ENCODE assay signal across 16 cellular contexts in genomic region chr11:98835336-98835735, GRCh38.
"Had no signal": no experiment of that assay in that cellular context is flagged by ENCODE, and none has a peak within 500 bp of the region (broad histone marks: within the 10 kb centered on the region; RNA-seq: fewer than 3 reads in every experiment).

No MANE protein-coding gene starts in this region.

- H3K27me3 ChIP-seq: gastrocnemius medialis, ovary, sigmoid colon, stomach, testis had no signal

- H3K9me3 ChIP-seq: gastrocnemius medialis, ovary, testis had no signal

- H3K27ac ChIP-seq: gastrocnemius medialis, ovary, sigmoid colon, stomach, testis had no signal

- H3K4me1 ChIP-seq: gastrocnemius medialis, sigmoid colon, stomach, testis had no signal

- H3K36me3 ChIP-seq: gastrocnemius medialis, ovary, sigmoid colon, stomach had no signal

- DNase-seq: activated CD4-positive, alpha-beta T cell treated with anti-CD3 and anti-CD28 coated beads, Interleukin-2, amount 50 U/mL, for 48 hours; activated naive CD4-positive, alpha-beta T cell treated with anti-CD3 and anti-CD28 coated beads for 36 hours; activated naive CD8-positive, alpha-beta T cell treated with anti-CD3 and anti-CD28 coated beads, Interleukin-2, amount 50 U/mL, for 24 hours; erythroblast; gastrocnemius medialis; left cardiac atrium; mammary epithelial cell; mucosa of descending colon; naive thymus-derived CD4-positive, alpha-beta T cell; ovary; sigmoid colon; stimulated activated CD4-positive, alpha-beta T cell treated with anti-CD3 and anti-CD28 coated beads, Interleukin-12 subunit alpha, Interleukin-12 subunit beta, amount 100 ng/mL, for 4 hours; stimulated activated CD4-positive, alpha-beta T cell treated with anti-CD3 and anti-CD28 coated beads, Interleukin-2, amount 100 ng/mL, for 24 hours; stomach; T-helper 9 cell; testis had no signal

- H3K4me3 ChIP-seq: gastrocnemius medialis, mucosa of descending colon, ovary, sigmoid colon, stomach, testis had no signal
